In the genomic region with DNA sequence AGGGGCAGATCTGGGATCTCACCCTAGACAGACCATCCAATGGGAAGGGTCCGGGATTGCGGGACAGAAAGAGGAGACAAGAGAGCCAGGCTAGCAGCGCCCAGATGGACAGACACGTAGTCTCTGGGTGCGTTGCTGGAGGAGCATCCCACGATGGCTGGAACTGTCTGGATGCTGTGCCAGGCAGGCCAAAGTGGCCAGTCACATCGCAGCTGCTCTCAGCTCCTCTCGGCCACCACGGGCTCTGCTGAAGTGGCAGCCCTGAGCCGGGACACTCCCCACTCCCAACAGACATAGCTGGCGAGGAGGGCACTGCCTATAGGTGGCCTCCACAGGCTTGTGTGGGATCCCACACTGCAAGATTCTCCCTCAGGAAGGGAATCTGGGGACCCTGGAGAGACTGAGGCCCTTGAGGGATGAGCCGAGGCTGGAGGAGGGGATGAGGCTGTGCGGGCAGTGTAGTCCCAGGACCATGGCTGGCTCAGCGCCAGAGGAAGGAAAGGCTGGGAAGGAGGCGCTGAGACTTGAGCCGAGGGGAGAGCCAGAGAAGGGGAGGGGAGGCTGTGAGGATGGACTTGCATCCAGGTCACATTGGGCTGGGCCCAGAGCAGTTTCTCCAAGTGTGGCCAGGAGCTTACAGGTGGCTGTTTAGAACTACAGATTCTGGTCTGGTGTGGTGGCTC, we compare ENCODE assay signal across 15 cellular contexts. TPM values are rescaled to one million over a fixed set of nuclear protein-coding genes. Genes with fewer than 3 reads are reported as not detected.
DNase-seq lines count a peak whose midpoint lies in the region; ATAC-seq, FAIRE-seq and TF ChIP-seq lines count a peak whose summit lies in the region.
"Had no signal": no experiment of that assay in that cellular context is flagged by ENCODE, and none has a peak within 500 bp of the region (broad histone marks: within the 10 kb centered on the region; RNA-seq: fewer than 3 reads in every experiment).

No MANE protein-coding gene starts in this region.

- no peak overlapping the region for H3K4me3 ChIP-seq in K562
- H3K4me3 ChIP-seq in mucosa of descending colon: no peak overlapping the region
- H3K4me3 ChIP-seq in upper lobe of right lung: no peak overlapping the region
- H3K4me3 ChIP-seq: GM23248 had no signal

- no peaks in the 10 kb centered on the region for H3K9me1 ChIP-seq in K562 (ENCODE audit: control insufficient read depth, insufficient read depth, low read length)

- no peaks in the 10 kb centered on the region for H3K36me3 ChIP-seq in K562 (ENCODE audit: control insufficient read depth, insufficient read depth, low read length)
- no peaks in the 10 kb centered on the region for H3K36me3 ChIP-seq in mucosa of descending colon (ENCODE audit: low read depth)
- no peaks in the 10 kb centered on the region for H3K36me3 ChIP-seq in upper lobe of right lung

- no peak for FAIRE-seq in K562 (lab: Jason Lieb, UNC)

- H3K9me3 ChIP-seq in K562 (replicated peaks; ENCODE audit: control insufficient read depth, insufficient read depth, low read depth, low read length) (no peaks in the 10 kb centered on the region), mucosa of descending colon (no peaks in the 10 kb centered on the region), upper lobe of right lung (no peaks in the 10 kb centered on the region)

- H3K27me3 ChIP-seq in K562 (ENCODE audit: control insufficient read depth in 2 of 2, insufficient read depth in 2 of 2, low read length in 2 of 2) (peaks cover 28 to 50% of the 10 kb centered on the region in 2 experiments; a peak in 4 of 5 replicates), upper lobe of right lung (no peaks in the 10 kb centered on the region)

- H4K20me1 ChIP-seq in K562 (replicated peaks; ENCODE audit: control insufficient read depth, insufficient read depth, low read length): no peaks in the 10 kb centered on the region; the same call in 1 of the 2 replicates

- CTCF ChIA-PET in K562 (lab: Yijun Ruan, JAX; ENCODE audit: low intra/inter-chr PET ratio): no interaction called here

- POLR2A ChIA-PET in K562 (lab: Yijun Ruan, JAX): interaction anchor here (0.6 to 1.4 kb wide), 4 partner anchors 10 to 28 kb away, joined by 3 read pairs; a partner anchor contains a TSS

- H3K79me2 ChIP-seq in K562 (ENCODE audit: control insufficient read depth, insufficient read depth, low read length): no peaks in the 10 kb centered on the region

- H3K4me1 ChIP-seq in K562 (replicated peaks in 1 of 2; ENCODE audit: control insufficient read depth in 2 of 2, insufficient read depth in 2 of 2, low read length in 2 of 2) (peaks cover 3 to 15% of the 10 kb centered on the region in 2 experiments; a peak in 2 of 5 replicates), mucosa of descending colon (ENCODE audit: low read depth) (no peaks in the 10 kb centered on the region), upper lobe of right lung (no peaks in the 10 kb centered on the region)

- ATAC-seq in K562: peak; percentile 20
- ATAC-seq in mucosa of descending colon: peak; percentile 10
- ATAC-seq in upper lobe of right lung: peak; percentile 14

- intact Hi-C loops in K562 (cut with micrococcal nuclease): no loop called here
- intact Hi-C loops in mucosa of descending colon (cut with DNase I, micrococcal nuclease): no loop called here
- intact Hi-C loops in upper lobe of right lung (cut with DNase I): no loop called here

- in situ Hi-C loops in K562 (cut with MboI): no loop called here

- H3K9ac ChIP-seq in K562 (ENCODE audit: insufficient read depth in 1 of 2, low read depth in 2 of 2, low read length in 2 of 2): peak overlapping the region in 1 of 2 experiments; percentile 35; a peak in 1 of 4 replicates
- H3K9ac ChIP-seq: GM23248, KMS-11 had no signal

- DNase-seq in DMS53 (lab: John Stamatoyannopoulos, UW) (peak; percentile 37), DMS53 treated with DMSO at 0.1 percent for 48 hours (lab: John Stamatoyannopoulos, UW; ENCODE audit: unreplicated experiment) (no peak), K562 (ENCODE audit: extremely low read depth in 1 of 4, low spot score in 3 of 4) (no peak), mucosa of descending colon (peak in 1 of 3 donors; percentile 26), upper lobe of right lung (no peak), GM03348 (ENCODE audit: low spot score) (no peak), amniotic stem cell (lab: John Stamatoyannopoulos, UW) (no peak)
- DNase-seq in activated CD4-positive, alpha-beta T cell treated with anti-CD3 and anti-CD28 coated beads for 48 hours: no peak
- DNase-seq: C1 segment of cervical spinal cord, GM23248, NCI-H1092 treated with DMSO at 0.1 percent for 48 hours, NCI-H187, NCI-H510A had no signal

- no TSS peak for BruUV-seq in K562 (replicated peaks; lab: Mats Ljungman, UMichigan)

- no peak for TF ChIP-seq RAD21 in K562 (CRISPR knock-in tag; conservative IDR thresholded peaks at IDR 0.05 in 1 of 2, IDR thresholded peaks at IDR 0.05 in 1 of 2)

- no peak for TF ChIP-seq POLR2A in K562 (conservative IDR thresholded peaks at IDR 0.05)

- H3K4me2 ChIP-seq in K562 (ENCODE audit: insufficient read depth, low read length): no peak overlapping the region
- H3K4me2 ChIP-seq: KMS-11 had no signal

- TF ChIP-seq CTCF in K562 (IDR thresholded peaks at IDR 0.05 in 2 of 3, conservative IDR thresholded peaks at IDR 0.05 in 1 of 3; ENCODE audit: insufficient read depth in 2 of 3, low read depth in 1 of 3, low read length in 3 of 3) (no peak), mucosa of descending colon (IDR thresholded peaks at IDR 0.05) (no peak), upper lobe of right lung (IDR thresholded peaks at IDR 0.05) (no peak)

- no peak overlapping the region for H2AFZ ChIP-seq in K562 (ENCODE audit: low read depth, low read length)
- H2AFZ ChIP-seq: GM23248 had no signal

- 3% methylated on average over 10 of the region's 16 CpGs for WGBS in K562 (ENCODE audit: insufficient coverage, low coverage, missing lambda C conversion rate)

- no peak overlapping the region for H3K27ac ChIP-seq in K562 (ENCODE audit: extremely low read depth, low read depth, low read length)
- no peak overlapping the region for H3K27ac ChIP-seq in upper lobe of right lung
- H3K27ac ChIP-seq: 22Rv1, GM23248, KMS-11 had no signal

- TF ChIP-seq EP300 in K562 (IDR thresholded peaks at IDR 0.05; ENCODE audit: low read length): no peak

RNA-seq across cellular contexts. Expression of a gene that starts 10.3 kb away (rescaled TPM):
- 30.3 and 49.8 TPM in 2 replicates for total RNA-seq in K562 (2011; cell fraction: chromatin; rRNA removed; ENCODE audit: low replicate concordance)
- 28.3 and 32.7 TPM in 2 replicates for total RNA-seq in K562 (2011; cell fraction: nucleolus; rRNA removed)
- total RNA-seq in K562 (2011; cell fraction: nucleoplasm; rRNA removed): 25.4 and 26.2 TPM in 2 replicates
- total RNA-seq in K562 (2014; rRNA removed) (34.6 and 50.0 TPM in 2 replicates), K562 (2014; rRNA removed; fragmentation: Illumina TruSeq; extraction: Trizol) (33.4 and 37.0 TPM in 2 replicates), K562 (2015; rRNA removed; fragmentation: Illumina TruSeq; extraction: Trizol) (43.5 and 43.7 TPM in 2 replicates), K562 (2021) (55.8 and 56.8 TPM in 2 replicates), mucosa of descending colon (10 to 100 TPM; 19.9 to 27.1 (median 24.6) TPM), upper lobe of right lung (26.6 TPM)
- polyA plus RNA-seq in K562 (2011; rRNA removed) (33.8 and 38.6 TPM in 2 replicates), K562 (2014; fragmentation: Illumina TruSeq; extraction: Trizol) (56.3 and 59.8 TPM in 2 replicates), K562 (2014; fragmentation: Nextera tagmentation; extraction: Ambion mirVana) (1 to 10 TPM; 3.0 TPM), K562 (2014; rRNA removed) (42.1 and 49.3 TPM in 2 replicates)
- polyA plus RNA-seq in K562 (2011; cell fraction: cytosol; rRNA removed): 39.4 and 44.2 TPM in 2 replicates
- polyA plus RNA-seq in K562 (2011; cell fraction: nucleus; rRNA removed): 63.7 and 79.3 TPM in 2 replicates
- 34.4 and 45.7 TPM in 2 replicates for polyA plus RNA-seq in K562 (2012)
- polyA minus RNA-seq in K562 (2011; rRNA and poly(A)+ RNA removed): 18.7 and 22.5 TPM in 2 replicates
- 25.8 and 27.6 TPM in 2 replicates for polyA minus RNA-seq in K562 (2011; cell fraction: cytosol; rRNA and poly(A)+ RNA removed)
- 16.7 and 22.0 TPM in 2 replicates for polyA minus RNA-seq in K562 (2011; cell fraction: nucleus; rRNA and poly(A)+ RNA removed)

RNA-seq across cellular contexts. Expression of a gene that starts 38.8 kb away (rescaled TPM):
- not detected in 2 replicates for total RNA-seq in K562 (2011; cell fraction: chromatin; rRNA removed; ENCODE audit: low replicate concordance)
- under 0.01 TPM in 2 replicates for total RNA-seq in K562 (2011; cell fraction: nucleolus; rRNA removed)
- under 0.01 TPM in 1 of 2 replicates, not detected in the other for total RNA-seq in K562 (2011; cell fraction: nucleoplasm; rRNA removed)
- not detected in 2 replicates for total RNA-seq in K562 (2014; rRNA removed)
- total RNA-seq in K562 (2014; rRNA removed; fragmentation: Illumina TruSeq; extraction: Trizol): 3,061 and 4,723 TPM in 2 replicates
- 352 and 491 TPM in 2 replicates for total RNA-seq in K562 (2015; rRNA removed; fragmentation: Illumina TruSeq; extraction: Trizol)
- 143 and 200 TPM in 2 replicates for total RNA-seq in K562 (2021)
- not detected in 2 replicates for polyA plus RNA-seq in K562 (2011; rRNA removed)
- not detected in 2 replicates for polyA plus RNA-seq in K562 (2011; cell fraction: cytosol; rRNA removed)
- polyA plus RNA-seq in K562 (2011; cell fraction: nucleus; rRNA removed): not detected in 2 replicates
- not detected in 2 replicates for polyA plus RNA-seq in K562 (2012)
- polyA plus RNA-seq in K562 (2014; fragmentation: Illumina TruSeq; extraction: Trizol): not detected in 2 replicates
- polyA plus RNA-seq in K562 (2014; fragmentation: Nextera tagmentation; extraction: Ambion mirVana): not detected
- polyA plus RNA-seq in K562 (2014; rRNA removed): not detected in 2 replicates
- 1,988 and 3,166 TPM in 2 replicates for polyA minus RNA-seq in K562 (2011; rRNA and poly(A)+ RNA removed)
- polyA minus RNA-seq in K562 (2011; cell fraction: cytosol; rRNA and poly(A)+ RNA removed): 917 and 3,812 TPM in 2 replicates
- polyA minus RNA-seq in K562 (2011; cell fraction: nucleus; rRNA and poly(A)+ RNA removed): under 0.01 TPM in 2 replicates
- total RNA-seq in mucosa of descending colon: 100 to 1,000 TPM in 1 of 3 donors, 10 to 100 TPM in 2; 38.0 to 182 (median 66.9) TPM
- 172 TPM for total RNA-seq in upper lobe of right lung
- total RNA-seq: GM23248 had no signal
- polyA plus RNA-seq: GM23248 had no signal

RNA-seq across cellular contexts. Expression of a gene that starts 57.7 kb away (rescaled TPM):
- 18.5 and 32.2 TPM in 2 replicates for total RNA-seq in K562 (2011; cell fraction: chromatin; rRNA removed; ENCODE audit: low replicate concordance)
- total RNA-seq in K562 (2011; cell fraction: nucleolus; rRNA removed): 19.6 and 19.7 TPM in 2 replicates
- 11.3 and 13.2 TPM in 2 replicates for total RNA-seq in K562 (2011; cell fraction: nucleoplasm; rRNA removed)
- total RNA-seq in K562 (2014; rRNA removed) (10.9 and 13.4 TPM in 2 replicates), K562 (2014; rRNA removed; fragmentation: Illumina TruSeq; extraction: Trizol) (2.8 and 3.5 TPM in 2 replicates), K562 (2015; rRNA removed; fragmentation: Illumina TruSeq; extraction: Trizol) (4.2 and 5.9 TPM in 2 replicates), K562 (2021) (37.1 and 38.1 TPM in 2 replicates), mucosa of descending colon (10 to 100 TPM; 19.4 to 56.0 (median 29.4) TPM), upper lobe of right lung (38.4 TPM)
- polyA plus RNA-seq in K562 (2011; rRNA removed) (4.0 and 4.9 TPM in 2 replicates), K562 (2014; fragmentation: Illumina TruSeq; extraction: Trizol) (7.1 and 11.4 TPM in 2 replicates), K562 (2014; fragmentation: Nextera tagmentation; extraction: Ambion mirVana) (1 to 10 TPM in 1 of 2 experiments, under 1 TPM in 1; 0.82 to 3.1 TPM), K562 (2014; rRNA removed) (8.5 and 8.8 TPM in 2 replicates)
- polyA plus RNA-seq in K562 (2011; cell fraction: cytosol; rRNA removed): 3.6 and 8.4 TPM in 2 replicates
- polyA plus RNA-seq in K562 (2011; cell fraction: nucleus; rRNA removed): 9.8 and 12.8 TPM in 2 replicates
- polyA plus RNA-seq in K562 (2012): 13.7 and 16.2 TPM in 2 replicates
- 5.2 and 5.5 TPM in 2 replicates for polyA minus RNA-seq in K562 (2011; rRNA and poly(A)+ RNA removed)
- 22.5 and 23.8 TPM in 2 replicates for polyA minus RNA-seq in K562 (2011; cell fraction: cytosol; rRNA and poly(A)+ RNA removed)
- polyA minus RNA-seq in K562 (2011; cell fraction: nucleus; rRNA and poly(A)+ RNA removed): 8.8 and 10.9 TPM in 2 replicates
